In the genomic region with DNA sequence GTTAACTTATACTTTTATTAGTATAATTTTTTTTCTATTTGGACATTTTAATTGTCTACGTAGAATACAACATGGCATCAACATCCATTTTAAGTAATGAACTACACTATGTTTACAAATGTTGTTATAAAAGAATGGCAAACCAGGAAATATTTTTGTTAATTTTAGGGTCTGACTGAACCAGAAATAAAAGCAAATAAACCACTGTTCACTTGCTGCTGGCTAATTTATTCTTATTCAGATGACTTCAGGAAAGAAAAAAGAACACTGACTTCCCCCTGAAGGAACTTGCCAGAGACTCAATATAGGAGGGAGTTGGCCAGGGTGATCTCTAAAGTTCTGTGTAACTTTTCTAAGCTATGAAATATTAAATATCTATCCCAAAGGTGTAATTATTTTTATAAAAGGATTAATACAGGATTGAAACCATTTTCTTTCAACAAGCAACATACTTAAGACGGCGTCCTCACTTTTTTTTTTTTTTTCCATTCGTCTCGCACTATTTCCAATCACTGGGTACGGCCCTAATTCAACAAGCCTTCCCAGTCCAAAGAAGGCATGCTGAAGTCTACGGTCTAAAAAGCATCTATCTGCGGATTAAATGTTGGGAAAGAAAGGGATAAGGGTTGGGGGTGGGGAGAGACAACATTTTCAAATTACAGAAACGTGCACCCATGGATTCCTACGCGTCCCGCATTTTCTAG, we compare ENCODE assay signal across 8 cellular contexts. TPM values are rescaled to one million over a fixed set of nuclear protein-coding genes. Genes with fewer than 3 reads are reported as not detected.
A peak's percentile ranks its signal among the peaks of the same experiment; 100 is the strongest.
DNase-seq lines count a peak whose midpoint lies in the region; ATAC-seq and TF ChIP-seq lines count a peak whose summit lies in the region.

No MANE protein-coding gene starts in this region.

- TF ChIP-seq POLR2A in uterus (IDR thresholded peaks at IDR 0.05), result no peak

- intact Hi-C loops in heart right ventricle (cut with DNase I), result loop anchor here in 7 of 10 donors (2.0 to 10.0 kb wide), 10 partner anchors 72 to 132 kb away; a partner anchor contains a TSS
- intact Hi-C loops in cardiac septum (cut with DNase I), result loop anchor here (5.0 kb wide), 2 partner anchors 72 to 88 kb away; no protein-coding TSS in a partner anchor
- intact Hi-C loops in uterus (cut with DNase I; ENCODE audit: low total_unique reads), result no loop called here

- H3K27me3 ChIP-seq in heart right ventricle (no peaks in the 10 kb centered on the region), uterus (no peaks in the 10 kb centered on the region)

- DNase-seq in heart right ventricle (no peak), cardiac septum (ENCODE audit: low spot score) (no peak), astrocyte of the spinal cord (ENCODE audit: low read depth, low spot score) (peak; percentile 36), medulla oblongata (ENCODE audit: extremely low spot score) (peak; percentile 42), uterus (no peak), NCI-H1436 (lab: John Stamatoyannopoulos, UW) (no peak), activated gamma-delta T cell treated with Interleukin-2 at 50 U/mL for 16 hours (no peak)

- H3K27ac ChIP-seq in heart right ventricle, result peak overlapping the region in 9 of 10 donors; percentile 84 to 94 (median 92)
- H3K27ac ChIP-seq in uterus, result peak overlapping the region; percentile 77 to 91

- H3K4me1 ChIP-seq in heart right ventricle (peaks cover 4 to 31% (median 19%) of the 10 kb centered on the region in 9 donors), uterus (no peaks in the 10 kb centered on the region)

- ATAC-seq in heart right ventricle (peak in 1 of 8 donors; percentile 3), HG03571 (IDR thresholded peaks at IDR 0.05; ENCODE audit: unreplicated experiment) (no peak)

- peak overlapping the region; percentile 72 to 96 (median 84) for H3K4me3 ChIP-seq in heart right ventricle
- H3K4me3 ChIP-seq in astrocyte of the spinal cord (ENCODE audit: low read depth, low read length), result peak overlapping the region; percentile 84
- peak overlapping the region; percentile 40 to 71 for H3K4me3 ChIP-seq in uterus

- peaks cover 0 to 4% (median 0%) of the 10 kb centered on the region in 11 donors for H3K9me3 ChIP-seq in heart right ventricle
- H3K9me3 ChIP-seq in uterus, result no peaks in the 10 kb centered on the region

- in situ Hi-C loops in astrocyte of the spinal cord (cut with HindIII; ENCODE audit: low sequenced_read_pairs), result no loop called here

- 5 to 6% methylated on average over 12 of the region's 12 CpGs for WGBS in heart right ventricle, 2 donors

- H3K36me3 ChIP-seq in heart right ventricle, result no peaks in the 10 kb centered on the region
- no peaks in the 10 kb centered on the region for H3K36me3 ChIP-seq in uterus

- TF ChIP-seq CTCF in heart right ventricle (IDR thresholded peaks at IDR 0.05) (no peak), astrocyte of the spinal cord (IDR thresholded peaks at IDR 0.05; ENCODE audit: low read depth, low read length) (no peak), uterus (IDR thresholded peaks at IDR 0.05) (no peak)

RNA-seq across cellular contexts. Expression of a gene that starts 1.1 kb away (rescaled TPM):
- total RNA-seq in heart right ventricle, result 10 to 100 TPM in 2 of 10 donors, 1 to 10 TPM in 8; 5.7 to 11.1 (median 8.9) TPM
- 1 to 10 TPM; 1.8 to 4.1 TPM for polyA plus RNA-seq in heart right ventricle
- 10.5 TPM for total RNA-seq in cardiac septum
- 10 to 100 TPM in 3 of 4 donors, 1 to 10 TPM in 1; 3.8 to 21.9 (median 17.0) TPM for total RNA-seq in uterus

Comparison
In these comparisons a context has a peak if more than half of its experiments do, and no peak if none do; other contexts are left out.
1. DNase-seq: peak in astrocyte of the spinal cord (single experiment) and medulla oblongata (single experiment); none in heart right ventricle (0 of 2), cardiac septum (single experiment), uterus (0 of 2), NCI-H1436 (single experiment) and activated gamma-delta T cell treated with Interleukin-2 at 50 U/mL for 16 hours (single experiment).
2. Peak in every context shown above with its lines, with median percentiles within 50 percentile points of each other: H3K4me3 ChIP-seq.